In genomic region chr2:18117592-18117991, GRCh38 we compare ENCODE assay signal across 8 cellular contexts.
DNase-seq lines count a peak whose midpoint lies in the region; ATAC-seq, FAIRE-seq and TF ChIP-seq lines count a peak whose summit lies in the region.

No MANE protein-coding gene starts in this region.

- no peak for TF ChIP-seq EP300 in H1 (IDR thresholded peaks at IDR 0.05; ENCODE audit: borderline replicate concordance in 1 of 2, low read depth in 2 of 2, low read length in 2 of 2)

- no peak overlapping the region for H3K4me2 ChIP-seq in H1 (ENCODE audit: insufficient read depth in 1 of 2, low read depth in 2 of 2, low read length in 2 of 2)

- H2BK120ac ChIP-seq in H1 (replicated peaks; ENCODE audit: low read depth, low read length): no peak overlapping the region

- no peak overlapping the region for H3K56ac ChIP-seq in H1 (replicated peaks; ENCODE audit: insufficient read length, low read depth, low read length)

- intact Hi-C loops in testis (cut with DNase I; ENCODE audit: low total_unique reads) (no loop called here), vagina (cut with DNase I) (no loop called here)

- no peak overlapping the region for H3K18ac ChIP-seq in H1 (ENCODE audit: extremely low read depth, low read length)

- H2AK5ac ChIP-seq in H1 (ENCODE audit: low read depth, low read length): no peak overlapping the region

- no peaks in the 10 kb centered on the region for H4K20me1 ChIP-seq in H1 (replicated peaks in 1 of 2; ENCODE audit: control insufficient read depth in 1 of 2, insufficient read depth in 2 of 2, low read length in 2 of 2)

- TF ChIP-seq POLR2A in H1 (IDR thresholded peaks at IDR 0.05; ENCODE audit: control extremely low read depth in 1 of 2, low read depth in 2 of 2, low read length in 2 of 2) (no peak), testis (IDR thresholded peaks at IDR 0.05) (no peak), vagina (IDR thresholded peaks at IDR 0.05) (no peak)

- no peak overlapping the region for H2BK12ac ChIP-seq in H1 (ENCODE audit: low read depth, low read length)

- H2BK5ac ChIP-seq in H1 (ENCODE audit: low read depth, low read length): no peak overlapping the region

- H4K8ac ChIP-seq in H1 (ENCODE audit: extremely low read depth, insufficient read depth, low read length): no peak overlapping the region

- H3K9me3 ChIP-seq in H1 (ENCODE audit: insufficient read depth in 2 of 2, low read depth in 1 of 2, low read length in 1 of 2) (no peaks in the 10 kb centered on the region; a peak in 1 of 4 replicates), testis (no peaks in the 10 kb centered on the region), vagina (no peaks in the 10 kb centered on the region)

- H3K36me3 ChIP-seq in H1 (ENCODE audit: control insufficient read depth in 2 of 4, insufficient read depth in 4 of 4, low read length in 3 of 4) (no peaks in the 10 kb centered on the region), testis (ENCODE audit: low read depth, missing control alignments) (no peaks in the 10 kb centered on the region), vagina (no peaks in the 10 kb centered on the region)

- H3K23me2 ChIP-seq in H1 (ENCODE audit: low read depth, low read length): no peaks in the 10 kb centered on the region; the same call in 1 of the 2 replicates

- H3K4me3 ChIP-seq in H1 (ENCODE audit: extremely low read depth in 1 of 4, insufficient read depth in 2 of 4, low read depth in 3 of 4, low read length in 4 of 4): no peak overlapping the region
- H3K4me3 ChIP-seq in testis: no peak overlapping the region
- H3K4me3 ChIP-seq in vagina: no peak overlapping the region

- POLR2A ChIA-PET in H1 (lab: Charles Lee; ENCODE audit: partially characterized antibody): interaction anchor here (1.3 kb wide), 1 partner anchor 265 kb away, joined by 3 read pairs; no protein-coding TSS in a partner anchor

- TF ChIP-seq RAD21 in H1 (IDR thresholded peaks at IDR 0.05 in 1 of 2, conservative IDR thresholded peaks at IDR 0.05 in 1 of 2; ENCODE audit: low read depth in 2 of 2, low read length in 2 of 2): peak; percentile 75 to 83

- TF ChIP-seq CTCF in H1 (IDR thresholded peaks at IDR 0.05; ENCODE audit: control extremely low read depth in 1 of 3, insufficient read depth in 1 of 3, low read depth in 1 of 3, low read length in 3 of 3) (peak; percentile 62 to 73 (median 72)), testis (IDR thresholded peaks at IDR 0.05) (peak; percentile 15 to 58 (median 38)), vagina (IDR thresholded peaks at IDR 0.05) (peak in 1 of 3 experiments; percentile 12)

- no peak overlapping the region for H3K14ac ChIP-seq in H1 (ENCODE audit: insufficient read length)

- H2BK15ac ChIP-seq in H1 (ENCODE audit: low read length): no peak overlapping the region

- no peak overlapping the region for H3K27ac ChIP-seq in H1 (ENCODE audit: low read depth, low read length)
- H3K27ac ChIP-seq in testis: no peak overlapping the region
- no peak overlapping the region for H3K27ac ChIP-seq in vagina

- H2BK20ac ChIP-seq in H1 (ENCODE audit: low read length): no peak overlapping the region

- ATAC-seq in GM18873 (IDR thresholded peaks at IDR 0.05; ENCODE audit: low FRiP score, unreplicated experiment) (peak; percentile 68), HG03060 (IDR thresholded peaks at IDR 0.05; ENCODE audit: low read depth, unreplicated experiment) (peak; percentile 87)

- no peaks in the 10 kb centered on the region for H3K79me1 ChIP-seq in H1 (ENCODE audit: low read depth, low read length)

- H3K4me1 ChIP-seq in H1 (replicated peaks in 1 of 4; ENCODE audit: control insufficient read depth in 3 of 4, insufficient read depth in 4 of 4, low read length in 3 of 4): no peaks in the 10 kb centered on the region
- no peaks in the 10 kb centered on the region for H3K4me1 ChIP-seq in testis
- H3K4me1 ChIP-seq in vagina: no peaks in the 10 kb centered on the region

- no peak overlapping the region for H3K23ac ChIP-seq in H1 (ENCODE audit: insufficient read length)

- DNase-seq in COLO668 (lab: John Stamatoyannopoulos, UW; ENCODE audit: unreplicated experiment) (peak; percentile 29), NCI-H526 treated with DMSO at 0.1 percent for 48 hours (lab: John Stamatoyannopoulos, UW) (peak; percentile 5), H1 (ENCODE audit: low read depth in 1 of 2, low spot score in 2 of 2) (peak in 1 of 2 experiments; percentile 56), testis (peak; percentile 76), retina (no peak), vagina (ENCODE audit: extremely low spot score in 2 of 2) (no peak)

- H2AFZ ChIP-seq in H1 (ENCODE audit: low read length): no peak overlapping the region

- H4K5ac ChIP-seq in H1 (ENCODE audit: insufficient read length, low read depth, low read length): no peak overlapping the region

- H3K27me3 ChIP-seq in H1 (replicated peaks in 1 of 4; ENCODE audit: control insufficient read depth in 3 of 4, extremely low read depth in 1 of 4, insufficient read depth in 3 of 4, low read length in 3 of 4): no peaks in the 10 kb centered on the region
- H3K27me3 ChIP-seq in testis: no peaks in the 10 kb centered on the region
- no peaks in the 10 kb centered on the region for H3K27me3 ChIP-seq in vagina

- CTCF ChIA-PET in H1 (lab: Charles Lee; ENCODE audit: partially characterized antibody): interaction anchor here (0.5 to 4.4 kb wide), 31 partner anchors 10 to 806 kb away, joined by 3 to 60 read pairs (median 4); partner anchors contain the start of gene KCNS3

- 47% methylated on average over 2 of the region's 2 CpGs; no CpG with 5 or more reads in 1 of the 2 experiments for WGBS in H1 (ENCODE audit: extremely low coverage in 1 of 2, insufficient coverage in 1 of 2, insufficient read length in 1 of 2, insufficient replicate concordance in 2 of 2, low coverage in 1 of 2, low lambda C conversion rate in 2 of 2, missing lambda C conversion rate in 1 of 2), 2 experiments
- WGBS in testis, 2 donors: 58 to 59% methylated on average over 2 of the region's 2 CpGs

- no peak overlapping the region for H3K9ac ChIP-seq in H1 (replicated peaks in 1 of 4; ENCODE audit: extremely low read depth in 1 of 4, low read depth in 3 of 4, low read length in 3 of 4)

- no peak overlapping the region for H3K4ac ChIP-seq in H1 (replicated peaks; ENCODE audit: insufficient read length, low read depth, low read length)

- no peak for FAIRE-seq in H1 (lab: Jason Lieb, UNC)

- H3K79me2 ChIP-seq in H1 (ENCODE audit: control insufficient read depth in 1 of 2, insufficient read depth in 2 of 2, low read length in 2 of 2): no peaks in the 10 kb centered on the region

- no peak overlapping the region for H4K91ac ChIP-seq in H1 (replicated peaks; ENCODE audit: insufficient read length, low read length)

TF ChIP-seq in H1, 55 proteins besides CTCF, POLR2A, EP300 and RAD21:
- no peak for TF ChIP-seq JUND (IDR thresholded peaks at IDR 0.05; ENCODE audit: low read length)
- TF ChIP-seq, protein P1, sequence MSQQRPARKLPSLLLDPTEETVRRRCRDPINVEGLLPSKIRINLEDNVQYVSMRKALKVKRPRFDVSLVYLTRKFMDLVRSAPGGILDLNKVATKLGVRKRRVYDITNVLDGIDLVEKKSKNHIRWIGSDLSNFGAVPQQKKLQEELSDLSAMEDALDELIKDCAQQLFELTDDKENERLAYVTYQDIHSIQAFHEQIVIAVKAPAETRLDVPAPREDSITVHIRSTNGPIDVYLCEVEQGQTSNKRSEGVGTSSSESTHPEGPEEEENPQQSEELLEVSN (IDR thresholded peaks at IDR 0.05): no peak
- TF ChIP-seq TCF12 (IDR thresholded peaks at IDR 0.05; ENCODE audit: low read depth, low read length): 0 out of 2 replicates have a peak, but pooled peaks have one; percentile 19
- TF ChIP-seq SIN3A (conservative IDR thresholded peaks at IDR 0.05 in 1 of 2, IDR thresholded peaks at IDR 0.05 in 1 of 2; ENCODE audit: low read depth in 1 of 2, low read length in 2 of 2): no peak
- peak; percentile 60; the same call in 1 of the 2 replicates for TF ChIP-seq YY1 (IDR thresholded peaks at IDR 0.05; ENCODE audit: low read depth, low read length)
- TF ChIP-seq RXRA (IDR thresholded peaks at IDR 0.05; ENCODE audit: insufficient read depth, low read depth, low read length): no peak

Comparison
In these comparisons a context has a peak if more than half of its experiments do, and no peak if none do; other contexts are left out.
1. DNase-seq: peak in COLO668 (single experiment), NCI-H526 treated with DMSO at 0.1 percent for 48 hours (single experiment) and testis (single experiment); none in retina (single experiment) and vagina (0 of 2).